In the genomic region with DNA sequence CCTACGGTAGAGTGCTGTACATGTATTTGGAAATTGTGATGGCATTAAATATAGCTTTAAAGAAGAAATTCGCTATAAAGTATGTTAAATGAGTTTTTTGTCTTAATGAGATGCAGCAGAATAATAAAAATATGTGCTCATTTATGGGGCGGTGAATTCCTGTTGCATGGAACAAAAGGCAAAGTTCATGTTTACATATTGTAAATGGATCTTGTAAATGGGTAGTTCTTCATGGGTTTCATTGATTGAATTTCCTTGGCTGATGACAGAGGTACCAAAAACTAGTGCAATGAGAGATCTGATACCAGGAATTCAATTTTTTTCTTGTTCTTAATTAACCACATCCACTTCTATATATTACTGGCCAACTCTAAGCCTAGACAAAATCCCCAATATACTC, we compare ENCODE assay signal across 20 cellular contexts.
DNase-seq lines count a peak whose midpoint lies in the region; ATAC-seq and TF ChIP-seq lines count a peak whose summit lies in the region.
"Had no signal": no experiment of that assay in that cellular context is flagged by ENCODE, and none has a peak within 500 bp of the region (broad histone marks: within the 10 kb centered on the region; RNA-seq: fewer than 3 reads in every experiment).

No MANE protein-coding gene starts in this region.

- TF ChIP-seq EP300 in SK-N-SH (IDR thresholded peaks at IDR 0.05; ENCODE audit: borderline replicate concordance in 1 of 2, low read depth in 1 of 2, low read length in 1 of 2): no peak

- peaks cover 8% of the 10 kb centered on the region for H3F3A ChIP-seq in SK-N-SH (replicated peaks; ENCODE audit: insufficient read depth)

- H3K4me1 Mint-ChIP-seq in activated naive CD4-positive, alpha-beta T cell treated with anti-CD3 and anti-CD28 coated beads for 36 hours (ENCODE audit: low read depth): no peaks in the 10 kb centered on the region
- H3K4me1 Mint-ChIP-seq: B cell; CD4-positive, CD25-positive, alpha-beta regulatory T cell had no signal

- no peaks in the 10 kb centered on the region for H3K27me3 Mint-ChIP-seq in activated naive CD4-positive, alpha-beta T cell treated with anti-CD3 and anti-CD28 coated beads for 36 hours (ENCODE audit: low read depth)
- H3K27me3 Mint-ChIP-seq: B cell; CD4-positive, CD25-positive, alpha-beta regulatory T cell had no signal

- no peaks in the 10 kb centered on the region for H3K27me3 ChIP-seq in SK-N-SH (ENCODE audit: insufficient read depth)
- no peaks in the 10 kb centered on the region for H3K27me3 ChIP-seq in right lobe of liver
- H3K27me3 ChIP-seq in ascending aorta: no peaks in the 10 kb centered on the region
- H3K27me3 ChIP-seq: BLaER1 had no signal

- TF ChIP-seq RAD21 in SK-N-SH (IDR thresholded peaks at IDR 0.05; ENCODE audit: low read length): no peak

- no peaks in the 10 kb centered on the region for H4K20me1 ChIP-seq in SK-N-SH (ENCODE audit: insufficient read depth)
- H4K20me1 ChIP-seq: BLaER1 had no signal

- intact Hi-C loops in right lobe of liver (cut with DNase I): no loop called here
- intact Hi-C loops in ascending aorta (cut with DNase I): no loop called here
- intact Hi-C loops in activated naive CD4-positive, alpha-beta T cell treated with anti-CD3 and anti-CD28 coated beads for 36 hours (cut with micrococcal nuclease): no loop called here

- H3K27ac ChIP-seq in SK-N-SH (ENCODE audit: low read depth in 2 of 2, low read length in 1 of 2) (peak overlapping the region in 1 of 2 experiments; percentile 42; a peak in 2 of 4 replicates), right lobe of liver (no peak overlapping the region), ascending aorta (no peak overlapping the region)
- H3K27ac ChIP-seq: 22Rv1, BLaER1, C4-2B had no signal

- POLR2A ChIA-PET in SK-N-SH (lab: Yijun Ruan, JAX) (no interaction called here), HEK293T (lab: Yijun Ruan, JAX) (no interaction called here)

- peaks cover 0 to 5% of the 10 kb centered on the region in 2 experiments; a peak in 3 of 4 replicates for H3K4me1 ChIP-seq in SK-N-SH (ENCODE audit: control insufficient read depth in 1 of 2, insufficient read depth in 2 of 2, low read depth in 1 of 2, low read length in 1 of 2)
- H3K4me1 ChIP-seq in right lobe of liver: peaks cover 0 to 14% (median 6%) of the 10 kb centered on the region in 4 donors
- peaks cover 0 to 2% of the 10 kb centered on the region in 2 donors for H3K4me1 ChIP-seq in ascending aorta
- H3K4me1 ChIP-seq: BLaER1, Caco-2 had no signal

- no peaks in the 10 kb centered on the region for H3K36me3 Mint-ChIP-seq in activated naive CD4-positive, alpha-beta T cell treated with anti-CD3 and anti-CD28 coated beads for 36 hours (ENCODE audit: low read depth)
- H3K36me3 Mint-ChIP-seq: CD4-positive, CD25-positive, alpha-beta regulatory T cell; CD8-positive, alpha-beta T cell had no signal

- H3K36me3 ChIP-seq in SK-N-SH (replicated peaks in 1 of 2; ENCODE audit: control insufficient read depth in 1 of 2, insufficient read depth in 2 of 2, low read length in 1 of 2): no peaks in the 10 kb centered on the region
- no peaks in the 10 kb centered on the region for H3K36me3 ChIP-seq in right lobe of liver
- H3K36me3 ChIP-seq in ascending aorta: no peaks in the 10 kb centered on the region
- H3K36me3 ChIP-seq: BLaER1 had no signal

- TF ChIP-seq POLR2A in right lobe of liver (IDR thresholded peaks at IDR 0.05): no peak

- H3K9me3 ChIP-seq in SK-N-SH (peaks cover 3% of the 10 kb centered on the region; the same call in 1 of the 2 replicates), right lobe of liver (peaks cover 0 to 2% (median 0%) of the 10 kb centered on the region in 4 donors), ascending aorta (no peaks in the 10 kb centered on the region)
- H3K9me3 ChIP-seq: BLaER1, Caco-2 had no signal

- no peaks in the 10 kb centered on the region for H3K9me3 Mint-ChIP-seq in activated naive CD4-positive, alpha-beta T cell treated with anti-CD3 and anti-CD28 coated beads for 36 hours
- H3K9me3 Mint-ChIP-seq: CD8-positive, alpha-beta T cell; GM23338; H9 had no signal

- no peak overlapping the region for H3K4me3 ChIP-seq in SK-N-SH (ENCODE audit: low read depth in 2 of 2, low read length in 1 of 2)
- no peak overlapping the region for H3K4me3 ChIP-seq in right lobe of liver
- H3K4me3 ChIP-seq in ascending aorta: no peak overlapping the region
- H3K4me3 ChIP-seq: BLaER1, GM23338 had no signal

- no peak overlapping the region for H3K27ac Mint-ChIP-seq in activated naive CD4-positive, alpha-beta T cell treated with anti-CD3 and anti-CD28 coated beads for 36 hours
- H3K27ac Mint-ChIP-seq: B cell; CD4-positive, CD25-positive, alpha-beta regulatory T cell; CD8-positive, alpha-beta T cell had no signal

- no peaks in the 10 kb centered on the region for H3K79me2 ChIP-seq in SK-N-SH (ENCODE audit: insufficient read depth)

- no peak for ATAC-seq in SK-N-SH treated with all-trans-retinoic acid at 6 μM for 48 hours
- peak; percentile 40 for ATAC-seq in left lobe of liver
- peak; percentile 36 to 62 (median 52) for ATAC-seq in right lobe of liver
- ATAC-seq in HG02571 (IDR thresholded peaks at IDR 0.05; ENCODE audit: unreplicated experiment): no peak
- ATAC-seq: CD8-positive, alpha-beta T cell; HCT116 had no signal

- H2AFZ ChIP-seq in SK-N-SH (ENCODE audit: low read depth): peak overlapping the region; percentile 69; the same call in 1 of the 2 replicates
- H2AFZ ChIP-seq: GM23338 had no signal

- DNase-seq in SK-N-SH (no peak), left lobe of liver (ENCODE audit: low spot score) (no peak), right lobe of liver (no peak), ascending aorta (ENCODE audit: low spot score in 2 of 2) (no peak), HEK293T (ENCODE audit: extremely low spot score) (no peak)
- DNase-seq in activated naive CD4-positive, alpha-beta T cell treated with anti-CD3 and anti-CD28 coated beads for 36 hours: no peak
- DNase-seq: Caco-2; CD4-positive, CD25-positive, alpha-beta regulatory T cell; CD8-positive, alpha-beta T cell; DMS153; DND-41 had no signal

- no peak overlapping the region for H3K9ac ChIP-seq in SK-N-SH
- H3K9ac ChIP-seq: BLaER1 had no signal

- CTCF ChIA-PET in SK-N-SH (lab: Yijun Ruan, JAX) (no interaction called here), HEK293T (lab: Yijun Ruan, JAX) (interaction anchor here (0.6 kb wide), 1 partner anchor 62 kb away, joined by 3 read pairs; no protein-coding TSS in a partner anchor)
- CTCF ChIA-PET in activated naive CD4-positive, alpha-beta T cell treated with anti-CD3 and anti-CD28 coated beads for 36 hours (lab: Charles Lee): no interaction called here

- no peak for TF ChIP-seq CTCF in SK-N-SH (IDR thresholded peaks at IDR 0.05)
- TF ChIP-seq CTCF in right lobe of liver (IDR thresholded peaks at IDR 0.05): no peak
- TF ChIP-seq CTCF in ascending aorta (IDR thresholded peaks at IDR 0.05): no peak

- WGBS in SK-N-SH (ENCODE audit: low lambda C conversion rate): 88% methylated on average over 3 of the region's 3 CpGs
- 51% methylated on average over 3 of the region's 3 CpGs for WGBS in right lobe of liver (ENCODE audit: insufficient coverage, low coverage, low lambda C conversion rate, missing lambda C conversion rate)

- no peak overlapping the region for H3K4me2 ChIP-seq in SK-N-SH
- H3K4me2 ChIP-seq: BLaER1, GM23338 had no signal

- no peak overlapping the region for H3K4me3 Mint-ChIP-seq in activated naive CD4-positive, alpha-beta T cell treated with anti-CD3 and anti-CD28 coated beads for 36 hours
- H3K4me3 Mint-ChIP-seq: B cell; CD4-positive, CD25-positive, alpha-beta regulatory T cell; CD8-positive, alpha-beta T cell; GM23338; H9 had no signal

- H3K9me2 ChIP-seq in SK-N-SH: no peaks in the 10 kb centered on the region

TF ChIP-seq in SK-N-SH, 30 proteins besides CTCF, POLR2A, EP300 and RAD21 (continues in another document):
- no peak for TF ChIP-seq GABPA (IDR thresholded peaks at IDR 0.05; ENCODE audit: low read depth)
- no peak for TF ChIP-seq FOXJ3 (CRISPR knock-in tag; IDR thresholded peaks at IDR 0.05)
- TF ChIP-seq FOXM1 (IDR thresholded peaks at IDR 0.05; ENCODE audit: low read depth): no peak
- no peak for TF ChIP-seq SMC3 (IDR thresholded peaks at IDR 0.05; ENCODE audit: low read depth, low read length)
- TF ChIP-seq RFX5 (IDR thresholded peaks at IDR 0.05; ENCODE audit: low read length): no peak
- TF ChIP-seq FOSL2 (IDR thresholded peaks at IDR 0.05; ENCODE audit: borderline replicate concordance, low read depth): no peak

TF ChIP-seq in SK-N-SH treated with all-trans-retinoic acid at 6 μM for 48 hours, 23 proteins besides CTCF, POLR2A, EP300 and RAD21 (continues in another document):
- no peak for TF ChIP-seq ZC3H10 (CRISPR knock-in tag; IDR thresholded peaks at IDR 0.05)
- TF ChIP-seq ZNF70 (CRISPR knock-in tag; IDR thresholded peaks at IDR 0.05): no peak

TF ChIP-seq in HEK293T, 16 proteins besides CTCF, POLR2A, EP300 and RAD21:
- TF ChIP-seq SP1 (IDR thresholded peaks at IDR 0.05): no peak
- no peak for TF ChIP-seq FOXM1 (IDR thresholded peaks at IDR 0.05; ENCODE audit: borderline replicate concordance)
- no peak for TF ChIP-seq BHLHE40 (IDR thresholded peaks at IDR 0.05; ENCODE audit: borderline replicate concordance)
- no peak for TF ChIP-seq FOXA1 (IDR thresholded peaks at IDR 0.05)
- no peak for TF ChIP-seq NFRKB (IDR thresholded peaks at IDR 0.05)
- TF ChIP-seq ZNF384 (IDR thresholded peaks at IDR 0.05): no peak
- no peak for TF ChIP-seq SUZ12 (IDR thresholded peaks at IDR 0.05)
- no peak for TF ChIP-seq ELF4 (IDR thresholded peaks at IDR 0.05)
- no peak for TF ChIP-seq TARDBP (IDR thresholded peaks at IDR 0.05)
- TF ChIP-seq LEF1 (IDR thresholded peaks at IDR 0.05; ENCODE audit: borderline replicate concordance): no peak

Comparison
In these comparisons a context has a peak if more than half of its experiments do, and no peak if none do; other contexts are left out.
1. ATAC-seq: peak in left lobe of liver (single experiment) and right lobe of liver (4 of 4); none in SK-N-SH treated with all-trans-retinoic acid at 6 μM for 48 hours (single experiment) and HG02571 (single experiment).